1 cellular context compared by ENCODE assay signal in the genomic region with DNA sequence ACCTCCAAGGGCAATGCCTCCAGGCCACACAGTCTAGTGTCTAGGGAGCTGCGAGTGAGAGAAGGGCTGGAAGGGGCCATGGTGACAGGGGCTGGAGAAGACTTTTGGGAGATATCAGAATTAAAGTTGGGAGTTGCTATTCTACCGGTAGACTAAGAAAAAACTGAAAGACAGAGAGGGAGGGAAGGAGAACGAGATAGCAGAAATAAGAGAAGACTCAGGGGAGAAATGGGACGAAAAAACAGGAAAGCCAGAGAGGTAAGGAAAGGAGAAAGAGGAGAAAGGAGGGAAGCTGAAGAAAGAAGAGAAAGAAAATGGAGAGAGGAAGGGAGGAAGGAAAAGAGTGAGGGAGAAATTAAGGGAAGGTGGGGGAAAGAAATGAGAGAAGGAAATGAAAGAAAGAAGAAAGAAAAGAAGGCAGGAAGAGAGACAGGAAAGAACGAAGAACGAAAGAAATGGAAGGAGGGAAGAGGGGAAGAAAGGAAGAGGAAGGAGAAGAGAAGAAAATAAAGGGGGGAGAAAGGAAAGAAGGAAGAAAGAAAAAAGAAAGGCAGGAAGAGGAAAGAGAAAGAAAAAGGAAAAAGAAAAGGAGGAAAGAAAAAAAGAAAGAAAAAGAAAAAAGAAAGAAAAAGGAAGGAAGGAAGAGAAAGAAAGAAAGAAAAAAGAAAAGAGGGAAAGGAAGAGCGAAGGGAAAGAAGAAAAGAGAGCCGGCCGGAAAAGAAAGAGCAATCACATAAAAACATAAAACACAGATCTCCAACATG.
TF ChIP-seq lines count a peak whose summit lies in the region.

No MANE protein-coding gene starts in this region.

TF ChIP-seq in HEK293, 187 proteins besides CTCF, POLR2A, EP300 and RAD21 (continued from another document and continues in another):
- TF ChIP-seq, protein P1, sequence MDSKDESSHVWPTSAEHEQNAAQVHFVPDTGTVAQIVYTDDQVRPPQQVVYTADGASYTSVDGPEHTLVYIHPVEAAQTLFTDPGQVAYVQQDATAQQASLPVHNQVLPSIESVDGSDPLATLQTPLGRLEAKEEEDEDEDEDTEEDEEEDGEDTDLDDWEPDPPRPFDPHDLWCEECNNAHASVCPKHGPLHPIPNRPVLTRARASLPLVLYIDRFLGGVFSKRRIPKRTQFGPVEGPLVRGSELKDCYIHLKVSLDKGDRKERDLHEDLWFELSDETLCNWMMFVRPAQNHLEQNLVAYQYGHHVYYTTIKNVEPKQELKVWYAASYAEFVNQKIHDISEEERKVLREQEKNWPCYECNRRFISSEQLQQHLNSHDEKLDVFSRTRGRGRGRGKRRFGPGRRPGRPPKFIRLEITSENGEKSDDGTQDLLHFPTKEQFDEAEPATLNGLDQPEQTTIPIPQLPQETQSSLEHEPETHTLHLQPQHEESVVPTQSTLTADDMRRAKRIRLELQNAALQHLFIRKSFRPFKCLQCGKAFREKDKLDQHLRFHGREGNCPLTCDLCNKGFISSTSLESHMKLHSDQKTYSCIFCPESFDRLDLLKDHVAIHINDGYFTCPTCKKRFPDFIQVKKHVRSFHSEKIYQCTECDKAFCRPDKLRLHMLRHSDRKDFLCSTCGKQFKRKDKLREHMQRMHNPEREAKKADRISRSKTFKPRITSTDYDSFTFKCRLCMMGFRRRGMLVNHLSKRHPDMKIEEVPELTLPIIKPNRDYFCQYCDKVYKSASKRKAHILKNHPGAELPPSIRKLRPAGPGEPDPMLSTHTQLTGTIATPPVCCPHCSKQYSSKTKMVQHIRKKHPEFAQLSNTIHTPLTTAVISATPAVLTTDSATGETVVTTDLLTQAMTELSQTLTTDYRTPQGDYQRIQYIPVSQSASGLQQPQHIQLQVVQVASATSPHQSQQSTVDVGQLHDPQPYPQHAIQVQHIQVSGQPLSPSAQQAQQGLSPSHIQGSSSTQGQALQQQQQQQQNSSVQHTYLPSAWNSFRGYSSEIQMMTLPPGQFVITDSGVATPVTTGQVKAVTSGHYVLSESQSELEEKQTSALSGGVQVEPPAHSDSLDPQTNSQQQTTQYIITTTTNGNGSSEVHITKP (tag by site-specific recombination; IDR thresholded peaks at IDR 0.05), result no peak; the same call in none of the 2 replicates
- TF ChIP-seq ZNF138 (tag by site-specific recombination; IDR thresholded peaks at IDR 0.05; ENCODE audit: borderline replicate concordance), result no peak
- TF ChIP-seq KLF8 (tag by site-specific recombination; IDR thresholded peaks at IDR 0.05), result 0 out of 2 replicates have a peak, but pooled peaks have one; percentile 51
- TF ChIP-seq ZBTB20 (tag by site-specific recombination; IDR thresholded peaks at IDR 0.05), result no peak
- TF ChIP-seq ZNF701 (tag by site-specific recombination; IDR thresholded peaks at IDR 0.05), result no peak
- TF ChIP-seq, protein P2, sequence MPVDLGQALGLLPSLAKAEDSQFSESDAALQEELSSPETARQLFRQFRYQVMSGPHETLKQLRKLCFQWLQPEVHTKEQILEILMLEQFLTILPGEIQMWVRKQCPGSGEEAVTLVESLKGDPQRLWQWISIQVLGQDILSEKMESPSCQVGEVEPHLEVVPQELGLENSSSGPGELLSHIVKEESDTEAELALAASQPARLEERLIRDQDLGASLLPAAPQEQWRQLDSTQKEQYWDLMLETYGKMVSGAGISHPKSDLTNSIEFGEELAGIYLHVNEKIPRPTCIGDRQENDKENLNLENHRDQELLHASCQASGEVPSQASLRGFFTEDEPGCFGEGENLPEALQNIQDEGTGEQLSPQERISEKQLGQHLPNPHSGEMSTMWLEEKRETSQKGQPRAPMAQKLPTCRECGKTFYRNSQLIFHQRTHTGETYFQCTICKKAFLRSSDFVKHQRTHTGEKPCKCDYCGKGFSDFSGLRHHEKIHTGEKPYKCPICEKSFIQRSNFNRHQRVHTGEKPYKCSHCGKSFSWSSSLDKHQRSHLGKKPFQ (tag by site-specific recombination; IDR thresholded peaks at IDR 0.05), result no peak; the same call in 1 of the 2 replicates
- TF ChIP-seq, protein P3, sequence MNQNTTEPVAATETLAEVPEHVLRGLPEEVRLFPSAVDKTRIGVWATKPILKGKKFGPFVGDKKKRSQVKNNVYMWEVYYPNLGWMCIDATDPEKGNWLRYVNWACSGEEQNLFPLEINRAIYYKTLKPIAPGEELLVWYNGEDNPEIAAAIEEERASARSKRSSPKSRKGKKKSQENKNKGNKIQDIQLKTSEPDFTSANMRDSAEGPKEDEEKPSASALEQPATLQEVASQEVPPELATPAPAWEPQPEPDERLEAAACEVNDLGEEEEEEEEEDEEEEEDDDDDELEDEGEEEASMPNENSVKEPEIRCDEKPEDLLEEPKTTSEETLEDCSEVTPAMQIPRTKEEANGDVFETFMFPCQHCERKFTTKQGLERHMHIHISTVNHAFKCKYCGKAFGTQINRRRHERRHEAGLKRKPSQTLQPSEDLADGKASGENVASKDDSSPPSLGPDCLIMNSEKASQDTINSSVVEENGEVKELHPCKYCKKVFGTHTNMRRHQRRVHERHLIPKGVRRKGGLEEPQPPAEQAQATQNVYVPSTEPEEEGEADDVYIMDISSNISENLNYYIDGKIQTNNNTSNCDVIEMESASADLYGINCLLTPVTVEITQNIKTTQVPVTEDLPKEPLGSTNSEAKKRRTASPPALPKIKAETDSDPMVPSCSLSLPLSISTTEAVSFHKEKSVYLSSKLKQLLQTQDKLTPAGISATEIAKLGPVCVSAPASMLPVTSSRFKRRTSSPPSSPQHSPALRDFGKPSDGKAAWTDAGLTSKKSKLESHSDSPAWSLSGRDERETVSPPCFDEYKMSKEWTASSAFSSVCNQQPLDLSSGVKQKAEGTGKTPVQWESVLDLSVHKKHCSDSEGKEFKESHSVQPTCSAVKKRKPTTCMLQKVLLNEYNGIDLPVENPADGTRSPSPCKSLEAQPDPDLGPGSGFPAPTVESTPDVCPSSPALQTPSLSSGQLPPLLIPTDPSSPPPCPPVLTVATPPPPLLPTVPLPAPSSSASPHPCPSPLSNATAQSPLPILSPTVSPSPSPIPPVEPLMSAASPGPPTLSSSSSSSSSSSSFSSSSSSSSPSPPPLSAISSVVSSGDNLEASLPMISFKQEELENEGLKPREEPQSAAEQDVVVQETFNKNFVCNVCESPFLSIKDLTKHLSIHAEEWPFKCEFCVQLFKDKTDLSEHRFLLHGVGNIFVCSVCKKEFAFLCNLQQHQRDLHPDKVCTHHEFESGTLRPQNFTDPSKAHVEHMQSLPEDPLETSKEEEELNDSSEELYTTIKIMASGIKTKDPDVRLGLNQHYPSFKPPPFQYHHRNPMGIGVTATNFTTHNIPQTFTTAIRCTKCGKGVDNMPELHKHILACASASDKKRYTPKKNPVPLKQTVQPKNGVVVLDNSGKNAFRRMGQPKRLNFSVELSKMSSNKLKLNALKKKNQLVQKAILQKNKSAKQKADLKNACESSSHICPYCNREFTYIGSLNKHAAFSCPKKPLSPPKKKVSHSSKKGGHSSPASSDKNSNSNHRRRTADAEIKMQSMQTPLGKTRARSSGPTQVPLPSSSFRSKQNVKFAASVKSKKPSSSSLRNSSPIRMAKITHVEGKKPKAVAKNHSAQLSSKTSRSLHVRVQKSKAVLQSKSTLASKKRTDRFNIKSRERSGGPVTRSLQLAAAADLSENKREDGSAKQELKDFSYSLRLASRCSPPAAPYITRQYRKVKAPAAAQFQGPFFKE (tag by site-specific recombination; IDR thresholded peaks at IDR 0.05; ENCODE audit: borderline replicate concordance), result no peak
- 0 out of 2 replicates have a peak, but pooled peaks have one; percentile 45 for TF ChIP-seq BCL11B (tag by site-specific recombination; IDR thresholded peaks at IDR 0.05; ENCODE audit: low read depth)
- TF ChIP-seq ZNF521 (tag by site-specific recombination; IDR thresholded peaks at IDR 0.05), result no peak
- TF ChIP-seq, protein P4, sequence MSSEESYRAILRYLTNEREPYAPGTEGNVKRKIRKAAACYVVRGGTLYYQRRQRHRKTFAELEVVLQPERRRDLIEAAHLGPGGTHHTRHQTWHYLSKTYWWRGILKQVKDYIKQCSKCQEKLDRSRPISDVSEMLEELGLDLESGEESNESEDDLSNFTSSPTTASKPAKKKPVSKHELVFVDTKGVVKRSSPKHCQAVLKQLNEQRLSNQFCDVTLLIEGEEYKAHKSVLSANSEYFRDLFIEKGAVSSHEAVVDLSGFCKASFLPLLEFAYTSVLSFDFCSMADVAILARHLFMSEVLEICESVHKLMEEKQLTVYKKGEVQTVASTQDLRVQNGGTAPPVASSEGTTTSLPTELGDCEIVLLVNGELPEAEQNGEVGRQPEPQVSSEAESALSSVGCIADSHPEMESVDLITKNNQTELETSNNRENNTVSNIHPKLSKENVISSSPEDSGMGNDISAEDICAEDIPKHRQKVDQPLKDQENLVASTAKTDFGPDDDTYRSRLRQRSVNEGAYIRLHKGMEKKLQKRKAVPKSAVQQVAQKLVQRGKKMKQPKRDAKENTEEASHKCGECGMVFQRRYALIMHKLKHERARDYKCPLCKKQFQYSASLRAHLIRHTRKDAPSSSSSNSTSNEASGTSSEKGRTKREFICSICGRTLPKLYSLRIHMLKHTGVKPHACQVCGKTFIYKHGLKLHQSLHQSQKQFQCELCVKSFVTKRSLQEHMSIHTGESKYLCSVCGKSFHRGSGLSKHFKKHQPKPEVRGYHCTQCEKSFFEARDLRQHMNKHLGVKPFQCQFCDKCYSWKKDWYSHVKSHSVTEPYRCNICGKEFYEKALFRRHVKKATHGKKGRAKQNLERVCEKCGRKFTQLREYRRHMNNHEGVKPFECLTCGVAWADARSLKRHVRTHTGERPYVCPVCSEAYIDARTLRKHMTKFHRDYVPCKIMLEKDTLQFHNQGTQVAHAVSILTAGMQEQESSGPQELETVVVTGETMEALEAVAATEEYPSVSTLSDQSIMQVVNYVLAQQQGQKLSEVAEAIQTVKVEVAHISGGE (tag by site-specific recombination; conservative IDR thresholded peaks at IDR 0.05; ENCODE audit: low read depth), result peak; percentile 54
- no peak for TF ChIP-seq ZNF585B (tag by site-specific recombination; IDR thresholded peaks at IDR 0.05)
- TF ChIP-seq ZNF266 (tag by site-specific recombination; IDR thresholded peaks at IDR 0.05; ENCODE audit: low read depth), result peak; percentile 38; the same call in 1 of the 2 replicates
- TF ChIP-seq, protein P5, sequence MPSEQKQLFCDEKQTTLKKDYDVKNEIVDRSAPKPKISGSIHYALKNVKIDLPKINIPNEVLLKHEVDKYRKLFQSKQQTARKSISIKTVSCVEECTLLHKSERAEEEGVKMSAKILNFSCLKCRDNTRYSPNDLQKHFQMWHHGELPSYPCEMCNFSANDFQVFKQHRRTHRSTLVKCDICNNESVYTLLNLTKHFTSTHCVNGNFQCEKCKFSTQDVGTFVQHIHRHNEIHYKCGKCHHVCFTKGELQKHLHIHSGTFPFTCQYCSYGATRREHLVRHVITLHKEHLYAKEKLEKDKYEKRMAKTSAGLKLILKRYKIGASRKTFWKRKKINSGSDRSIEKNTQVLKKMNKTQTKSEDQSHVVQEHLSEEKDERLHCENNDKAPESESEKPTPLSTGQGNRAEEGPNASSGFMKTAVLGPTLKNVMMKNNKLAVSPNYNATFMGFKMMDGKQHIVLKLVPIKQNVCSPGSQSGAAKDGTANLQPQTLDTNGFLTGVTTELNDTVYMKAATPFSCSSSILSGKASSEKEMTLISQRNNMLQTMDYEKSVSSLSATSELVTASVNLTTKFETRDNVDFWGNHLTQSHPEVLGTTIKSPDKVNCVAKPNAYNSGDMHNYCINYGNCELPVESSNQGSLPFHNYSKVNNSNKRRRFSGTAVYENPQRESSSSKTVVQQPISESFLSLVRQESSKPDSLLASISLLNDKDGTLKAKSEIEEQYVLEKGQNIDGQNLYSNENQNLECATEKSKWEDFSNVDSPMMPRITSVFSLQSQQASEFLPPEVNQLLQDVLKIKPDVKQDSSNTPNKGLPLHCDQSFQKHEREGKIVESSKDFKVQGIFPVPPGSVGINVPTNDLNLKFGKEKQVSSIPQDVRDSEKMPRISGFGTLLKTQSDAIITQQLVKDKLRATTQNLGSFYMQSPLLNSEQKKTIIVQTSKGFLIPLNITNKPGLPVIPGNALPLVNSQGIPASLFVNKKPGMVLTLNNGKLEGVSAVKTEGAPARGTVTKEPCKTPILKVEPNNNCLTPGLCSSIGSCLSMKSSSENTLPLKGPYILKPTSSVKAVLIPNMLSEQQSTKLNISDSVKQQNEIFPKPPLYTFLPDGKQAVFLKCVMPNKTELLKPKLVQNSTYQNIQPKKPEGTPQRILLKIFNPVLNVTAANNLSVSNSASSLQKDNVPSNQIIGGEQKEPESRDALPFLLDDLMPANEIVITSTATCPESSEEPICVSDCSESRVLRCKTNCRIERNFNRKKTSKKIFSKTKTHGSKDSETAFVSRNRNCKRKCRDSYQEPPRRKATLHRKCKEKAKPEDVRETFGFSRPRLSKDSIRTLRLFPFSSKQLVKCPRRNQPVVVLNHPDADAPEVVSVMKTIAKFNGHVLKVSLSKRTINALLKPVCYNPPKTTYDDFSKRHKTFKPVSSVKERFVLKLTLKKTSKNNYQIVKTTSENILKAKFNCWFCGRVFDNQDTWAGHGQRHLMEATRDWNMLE (tag by site-specific recombination; conservative IDR thresholded peaks at IDR 0.05; ENCODE audit: low read depth), result no peak
- TF ChIP-seq ZSCAN30 (tag by site-specific recombination; IDR thresholded peaks at IDR 0.05), result no peak
- TF ChIP-seq ZXDB (tag by site-specific recombination; IDR thresholded peaks at IDR 0.05), result no peak
- TF ChIP-seq ZBTB21 (tag by site-specific recombination; IDR thresholded peaks at IDR 0.05), result no peak
- no peak for TF ChIP-seq ZNF350 (tag by site-specific recombination; IDR thresholded peaks at IDR 0.05)
- TF ChIP-seq, protein P6, sequence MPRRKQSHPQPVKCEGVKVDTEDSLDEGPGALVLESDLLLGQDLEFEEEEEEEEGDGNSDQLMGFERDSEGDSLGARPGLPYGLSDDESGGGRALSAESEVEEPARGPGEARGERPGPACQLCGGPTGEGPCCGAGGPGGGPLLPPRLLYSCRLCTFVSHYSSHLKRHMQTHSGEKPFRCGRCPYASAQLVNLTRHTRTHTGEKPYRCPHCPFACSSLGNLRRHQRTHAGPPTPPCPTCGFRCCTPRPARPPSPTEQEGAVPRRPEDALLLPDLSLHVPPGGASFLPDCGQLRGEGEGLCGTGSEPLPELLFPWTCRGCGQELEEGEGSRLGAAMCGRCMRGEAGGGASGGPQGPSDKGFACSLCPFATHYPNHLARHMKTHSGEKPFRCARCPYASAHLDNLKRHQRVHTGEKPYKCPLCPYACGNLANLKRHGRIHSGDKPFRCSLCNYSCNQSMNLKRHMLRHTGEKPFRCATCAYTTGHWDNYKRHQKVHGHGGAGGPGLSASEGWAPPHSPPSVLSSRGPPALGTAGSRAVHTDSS (tag by site-specific recombination; IDR thresholded peaks at IDR 0.05), result no peak
- no peak for TF ChIP-seq GLIS2 (tag by site-specific recombination; IDR thresholded peaks at IDR 0.05)
- TF ChIP-seq ZNF549 (tag by site-specific recombination; IDR thresholded peaks at IDR 0.05), result no peak
- TF ChIP-seq ZFHX2 (tag by site-specific recombination; conservative IDR thresholded peaks at IDR 0.05), result no peak
- TF ChIP-seq ZNF133 (tag by site-specific recombination; IDR thresholded peaks at IDR 0.05), result no peak
- TF ChIP-seq ZNF830 (tag by site-specific recombination; IDR thresholded peaks at IDR 0.05; ENCODE audit: low read depth), result no peak
- no peak for TF ChIP-seq ZNF423 (tag by site-specific recombination; IDR thresholded peaks at IDR 0.05)
- TF ChIP-seq TRIM28 (IDR thresholded peaks at IDR 0.05; ENCODE audit: borderline replicate concordance, low read length), result no peak
- TF ChIP-seq KLF7 (tag by site-specific recombination; IDR thresholded peaks at IDR 0.05; ENCODE audit: borderline replicate concordance), result no peak; the same call in 1 of the 2 replicates
